Comparison of ENCODE assay signal across 28 cellular contexts in the genomic region with DNA sequence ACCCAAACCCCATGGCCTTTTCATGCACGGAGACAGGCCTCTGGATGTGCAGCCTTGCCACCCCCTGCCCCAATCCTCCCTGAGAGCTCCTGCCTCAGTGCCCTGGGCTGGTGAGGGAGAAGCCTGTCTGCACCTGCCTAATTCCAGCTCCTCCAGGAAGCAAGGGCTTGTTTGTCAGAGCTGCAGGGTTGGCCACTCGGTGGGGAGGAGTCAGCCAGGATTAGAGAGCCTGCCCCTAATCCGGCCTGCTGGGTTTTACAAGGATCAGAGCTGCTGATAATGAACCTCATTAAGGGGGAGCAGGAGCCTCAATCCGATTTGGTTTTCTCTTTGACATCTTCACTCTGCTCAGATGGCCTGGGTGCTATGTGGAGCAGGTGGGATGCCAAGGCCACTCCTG. TPM values are rescaled to one million over a fixed set of nuclear protein-coding genes. Genes with fewer than 3 reads are reported as not detected.
DNase-seq lines count a peak whose midpoint lies in the region; ATAC-seq and TF ChIP-seq lines count a peak whose summit lies in the region.
"Had no signal": no experiment of that assay in that cellular context is flagged by ENCODE, and none has a peak within 500 bp of the region (broad histone marks: within the 10 kb centered on the region; RNA-seq: fewer than 3 reads in every experiment).

No MANE protein-coding gene starts in this region.

- no TSS peak for BruUV-seq in PC-3 (replicated peaks; lab: Mats Ljungman, UMichigan)

- POLR2A ChIA-PET in PC-3 (lab: Charles Lee; ENCODE audit: unreplicated experiment): no interaction called here

- no peaks in the 10 kb centered on the region for H3K79me2 ChIP-seq in PC-3 (ENCODE audit: low read length)

- no peak overlapping the region for H3K4me3 ChIP-seq in BLaER1
- H3K4me3 ChIP-seq in HAP-1: no peak overlapping the region
- no peak overlapping the region for H3K4me3 ChIP-seq in PC-3 (ENCODE audit: low read length)
- H3K4me3 ChIP-seq: spleen, thoracic aorta had no signal

- CTCF ChIA-PET in PC-3 (lab: Charles Lee): no interaction called here

- in situ Hi-C loops in HAP-1 (cut with MboI; ENCODE audit: low sequenced_read_pairs): no loop called here

- H3K9me3 ChIP-seq in BLaER1 (no peaks in the 10 kb centered on the region), HAP-1 (no peaks in the 10 kb centered on the region), PC-3 (ENCODE audit: low read length) (no peaks in the 10 kb centered on the region)
- H3K9me3 ChIP-seq: spleen, thoracic aorta had no signal

- H3K27ac ChIP-seq in BLaER1 (peak overlapping the region; percentile 48), PC-3 (ENCODE audit: low read length) (no peak overlapping the region), epithelial cell of prostate (no peak overlapping the region)
- H3K27ac ChIP-seq: spleen, thoracic aorta had no signal

- H3K9ac ChIP-seq in BLaER1: no peak overlapping the region
- no peak overlapping the region for H3K9ac ChIP-seq in PC-3 (ENCODE audit: low read length)

- peaks cover 66% of the 10 kb centered on the region for H3K4me1 ChIP-seq in BLaER1
- H3K4me1 ChIP-seq in HAP-1: no peaks in the 10 kb centered on the region; the same call in 1 of the 2 replicates
- no peaks in the 10 kb centered on the region for H3K4me1 ChIP-seq in PC-3 (ENCODE audit: insufficient read depth, low read length)

- no peak for TF ChIP-seq CTCF in PC-3 (conservative IDR thresholded peaks at IDR 0.05; ENCODE audit: low read depth, low read length)

- H4K20me1 ChIP-seq in BLaER1 (no peaks in the 10 kb centered on the region), PC-3 (ENCODE audit: low read length) (no peaks in the 10 kb centered on the region)

- H3K4me2 ChIP-seq in BLaER1 (peak overlapping the region; percentile 51), PC-3 (ENCODE audit: low read length) (no peak overlapping the region)

- no peaks in the 10 kb centered on the region for H3K9me2 ChIP-seq in PC-3 (replicated peaks; ENCODE audit: low read length)

- no peaks in the 10 kb centered on the region for H3F3A ChIP-seq in PC-3 (ENCODE audit: low read length, unreplicated experiment)

- intact Hi-C loops in PC-3 (cut with micrococcal nuclease): no loop called here

- peak; percentile 9; the same call in 1 of the 2 replicates for ATAC-seq in PC-3
- no peak for ATAC-seq in HG02852 (IDR thresholded peaks at IDR 0.05; ENCODE audit: unreplicated experiment)
- ATAC-seq: activated naive CD4-positive, alpha-beta T cell treated with anti-CD3 and anti-CD28 coated beads, Interleukin-2, amount 50 U/mL, for 72 hours; HCT116; T-cell had no signal

- H2AFZ ChIP-seq in PC-3 (ENCODE audit: low read length): no peak overlapping the region

- H3K36me3 ChIP-seq in BLaER1 (peaks cover 29% of the 10 kb centered on the region), HAP-1 (replicated peaks) (peaks cover 3% of the 10 kb centered on the region; the same call in 1 of the 2 replicates), PC-3 (ENCODE audit: low read depth, low read length) (peaks cover 21% of the 10 kb centered on the region; the same call in 1 of the 2 replicates)

- DNase-seq in HAP-1 (ENCODE audit: low spot score in 2 of 2) (peak; percentile 26 to 72), PC-3 (no peak), epithelial cell of prostate (ENCODE audit: low read depth, low spot score) (peak; percentile 6), globus pallidus (ENCODE audit: low spot score) (no peak), occipital lobe (lab: John Stamatoyannopoulos, UW) (no peak)
- DNase-seq in stimulated activated naive CD4-positive, alpha-beta T cell (lab: John Stamatoyannopoulos, UW): no peak
- DNase-seq: activated CD4-positive, alpha-beta T cell treated with anti-CD3 and anti-CD28 coated beads for 4 hours; aorta; CD4-positive, CD25-positive, alpha-beta regulatory T cell; DMS153; foreskin melanocyte; GF-D8; hippocampal formation; islet precursor cell; Karpas-422; NCI-H1105; NCI-H2107; SIG-M5; spleen; stimulated activated CD4-positive, alpha-beta T cell treated with anti-CD3 and anti-CD28 coated beads, Interleukin-4, amount 100 ng/mL, for 1 hour; stimulated activated naive CD4-positive, alpha-beta T cell treated with Interleukin-2 at 50 U/mL for 16 hours; T-cell had no signal

- H3K27me3 ChIP-seq in BLaER1 (no peaks in the 10 kb centered on the region), HAP-1 (ENCODE audit: low read depth) (no peaks in the 10 kb centered on the region), PC-3 (ENCODE audit: low read length) (no peaks in the 10 kb centered on the region)
- H3K27me3 ChIP-seq: spleen had no signal

RNA-seq across cellular contexts. Expression of gene LHX4, which starts 31.9 kb away (rescaled TPM):
- total RNA-seq in PC-3 (2014; rRNA removed) (0.04 TPM in 1 of 2 replicates, not detected in the other), occipital lobe (0.31 TPM)
- total RNA-seq: activated naive CD4-positive, alpha-beta T cell treated with anti-CD3 and anti-CD28 coated beads, Interleukin-2, amount 50 U/mL, for 72 hours; aorta; CD4-positive, CD25-positive, alpha-beta regulatory T cell; dermis microvascular lymphatic vessel endothelial cell; thoracic aorta had no signal

RNA-seq across cellular contexts. Expression of gene QSOX1, which starts 43.5 kb away (rescaled TPM):
- total RNA-seq in PC-3 (2014; rRNA removed) (192 and 237 TPM in 2 replicates), occipital lobe (20.0 TPM)

Comparison
In these comparisons a context has a peak if more than half of its experiments do, and no peak if none do; other contexts are left out.
1. DNase-seq: peak in HAP-1 (2 of 2) and epithelial cell of prostate (single experiment); none in PC-3 (single experiment), globus pallidus (single experiment), occipital lobe (single experiment) and stimulated activated naive CD4-positive, alpha-beta T cell (0 of 6).